ENCODE assay signal across 8 cellular contexts in the genomic region with DNA sequence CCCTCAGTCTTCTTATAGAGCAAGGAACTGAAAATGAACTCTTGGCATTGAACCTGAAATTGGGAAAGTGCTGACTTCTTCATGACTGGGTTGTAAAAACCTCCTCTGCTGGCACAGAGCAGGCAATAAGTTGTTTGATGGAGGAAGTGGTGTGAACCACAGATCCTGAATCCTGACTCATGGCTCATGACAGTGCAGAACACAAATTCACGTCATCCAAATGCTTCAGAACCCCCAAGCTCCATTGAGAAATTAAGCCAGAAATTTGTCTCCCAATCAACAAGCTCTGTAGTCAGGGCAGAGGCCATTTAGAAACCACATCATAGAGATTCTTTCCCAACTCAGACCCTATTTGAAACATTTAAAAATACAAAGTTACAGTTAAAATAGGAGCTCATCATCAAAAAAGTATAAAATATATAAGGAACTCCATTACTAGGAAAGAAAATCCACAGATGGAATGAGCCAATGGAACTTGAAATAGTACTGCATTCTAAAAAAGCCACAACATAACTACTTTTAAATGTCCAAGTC. TPM values are rescaled to one million over a fixed set of nuclear protein-coding genes. Genes with fewer than 3 reads are reported as not detected.
DNase-seq lines count a peak whose midpoint lies in the region; ATAC-seq, FAIRE-seq and TF ChIP-seq lines count a peak whose summit lies in the region.

No MANE protein-coding gene starts in this region.

- H3K56ac ChIP-seq in IMR-90 (ENCODE audit: extremely low read depth, insufficient read depth, low read length): no peak overlapping the region

- no peak overlapping the region for H3K4me3 ChIP-seq in IMR-90 (ENCODE audit: insufficient read depth, low read depth, low read length)
- H3K4me3 ChIP-seq in heart right ventricle: no peak overlapping the region

- H3K9me1 ChIP-seq in IMR-90 (ENCODE audit: insufficient read depth, low read length): peaks cover 5% of the 10 kb centered on the region; the same call in 1 of the 2 replicates

- peak overlapping the region; percentile 7; the same call in 1 of the 2 replicates for H4K91ac ChIP-seq in IMR-90 (ENCODE audit: insufficient read depth, low read depth, low read length)

- no peak overlapping the region for H2BK15ac ChIP-seq in IMR-90 (ENCODE audit: low read depth, low read length)

- TF ChIP-seq RAD21 in IMR-90 (IDR thresholded peaks at IDR 0.05; ENCODE audit: low read length): peak; percentile 4; the same call in 1 of the 2 replicates

- no peak overlapping the region for H3K4me3 Mint-ChIP-seq in activated T-cell treated with anti-CD3 and anti-CD28 coated beads, Interleukin-2, amount 50 U/mL, for 72 hours

- 0 out of 2 replicates have a peak overlapping the region, but pooled peaks have one; percentile 36 for H3K23ac ChIP-seq in IMR-90 (ENCODE audit: low read depth, low read length)

- H3K36me3 Mint-ChIP-seq in activated T-cell treated with anti-CD3 and anti-CD28 coated beads, Interleukin-2, amount 50 U/mL, for 72 hours (ENCODE audit: insufficient read depth in 2 of 2): no peaks in the 10 kb centered on the region

- ATAC-seq in IMR-90 (ENCODE audit: low read depth) (peak; percentile 80), heart right ventricle (peak; percentile 42 to 93 (median 74)), HG03565 (IDR thresholded peaks at IDR 0.05; ENCODE audit: unreplicated experiment) (no peak), HG03175 (IDR thresholded peaks at IDR 0.05; ENCODE audit: unreplicated experiment) (no peak)
- ATAC-seq in activated T-cell treated with anti-CD3 and anti-CD28 coated beads, Interleukin-2, amount 50 U/mL, for 72 hours (replicated peaks in 1 of 2): peak; percentile 96 to 98

- peak overlapping the region; percentile 42; the same call in 1 of the 2 replicates for H3K4me2 ChIP-seq in IMR-90 (ENCODE audit: low read depth, low read length)

- peak overlapping the region; percentile 68 for H2BK120ac ChIP-seq in IMR-90 (ENCODE audit: low read depth, low read length)

- peaks cover 45% of the 10 kb centered on the region for H3K4me1 Mint-ChIP-seq in activated T-cell treated with anti-CD3 and anti-CD28 coated beads, Interleukin-2, amount 50 U/mL, for 72 hours (ENCODE audit: low read depth)

- DNase-seq in GM12891 (ENCODE audit: insufficient read length, low spot score) (no peak), IMR-90 (peak; percentile 100), heart right ventricle (peak in 1 of 2 donors; percentile 16), superior temporal gyrus (ENCODE audit: extremely low spot score) (peak; percentile 31), HT-29 (ENCODE audit: low spot score) (no peak)
- DNase-seq in activated T-cell treated with anti-CD3 and anti-CD28 coated beads, Interleukin-2, amount 50 U/mL, for 72 hours: peak; percentile 51 to 60

- in situ Hi-C loops in IMR-90 (cut with MboI; ENCODE audit: low sequenced_read_pairs): no loop called here

- peak overlapping the region; percentile 76; the same call in 1 of the 2 replicates for H3K4ac ChIP-seq in IMR-90 (ENCODE audit: low read depth, low read length)

- H3K36me3 ChIP-seq in IMR-90 (ENCODE audit: control insufficient read depth, insufficient read depth, low read length) (no peaks in the 10 kb centered on the region), heart right ventricle (no peaks in the 10 kb centered on the region)

- no peak overlapping the region for H2AK9ac ChIP-seq in IMR-90 (replicated peaks; ENCODE audit: low read depth, low read length, poor library complexity)

- 0 out of 2 replicates have a peak overlapping the region, but pooled peaks have one; percentile 10 for H2AK5ac ChIP-seq in IMR-90 (ENCODE audit: low read depth, low read length)

- BruUV-seq in IMR-90 (replicated peaks; lab: Mats Ljungman, UMichigan): no TSS peak

- dilution Hi-C loops in IMR-90 (cut with HindIII; ENCODE audit: low sequenced_read_pairs, unreplicated experiment): no loop called here

- H3K9ac ChIP-seq in IMR-90 (ENCODE audit: low read depth, low read length): no peak overlapping the region; the same call in 1 of the 2 replicates

- no peaks in the 10 kb centered on the region for H3K79me1 ChIP-seq in IMR-90 (ENCODE audit: low read depth in 1 of 2, low read length in 2 of 2)

- H3K27me3 ChIP-seq in IMR-90 (ENCODE audit: control insufficient read depth, insufficient read depth, low read length) (no peaks in the 10 kb centered on the region), heart right ventricle (no peaks in the 10 kb centered on the region)

- H3K18ac ChIP-seq in IMR-90 (ENCODE audit: low read depth, low read length): no peak overlapping the region

- peak; percentile 59 for FAIRE-seq in GM12891 (lab: Jason Lieb, UNC)

- POLR2A ChIA-PET in IMR-90 (lab: Charles Lee; ENCODE audit: unreplicated experiment): interaction anchor here (1.2 kb wide), 1 partner anchor 10 kb away, joined by 6 read pairs; a partner anchor contains a TSS

- no peak overlapping the region for H2AFZ ChIP-seq in IMR-90 (replicated peaks; ENCODE audit: low read length, poor library complexity)

- H2BK20ac ChIP-seq in IMR-90 (ENCODE audit: low read depth, low read length): peak overlapping the region; percentile 54; the same call in 1 of the 2 replicates

- WGBS in IMR-90 (ENCODE audit: extremely low coverage in 2 of 2, insufficient read length in 1 of 2), 2 experiments: no CpG with 5 or more reads among the region's 1 CpG
- WGBS in heart right ventricle, 2 donors: 53 to 56% methylated on average over 1 of the region's 1 CpG

- H3K9me3 Mint-ChIP-seq in activated T-cell treated with anti-CD3 and anti-CD28 coated beads, Interleukin-2, amount 50 U/mL, for 72 hours: no peaks in the 10 kb centered on the region

- no peaks in the 10 kb centered on the region for H3K27me3 Mint-ChIP-seq in activated T-cell treated with anti-CD3 and anti-CD28 coated beads, Interleukin-2, amount 50 U/mL, for 72 hours (ENCODE audit: low read depth)

- CTCF ChIA-PET in IMR-90 (lab: Yijun Ruan, JAX): interaction anchor here (1.3 to 5.0 kb wide), 2 partner anchors 10 to 128 kb away, joined by 3 to 41 read pairs; a partner anchor contains a TSS

- H3K14ac ChIP-seq in IMR-90 (replicated peaks; ENCODE audit: low read depth, low read length): no peak overlapping the region

- H3K9me3 ChIP-seq in IMR-90 (ENCODE audit: control insufficient read depth, insufficient read depth, low read length) (no peaks in the 10 kb centered on the region), heart right ventricle (no peaks in the 10 kb centered on the region)

- H3K27ac ChIP-seq in IMR-90 (ENCODE audit: insufficient read depth, low read length): peak overlapping the region; percentile 83; the same call in 1 of the 2 replicates
- peak overlapping the region in 1 of 10 donors; percentile 70 for H3K27ac ChIP-seq in heart right ventricle

- H3K4me1 ChIP-seq in IMR-90 (ENCODE audit: control insufficient read depth, insufficient read depth, low read length) (peaks cover 9% of the 10 kb centered on the region), heart right ventricle (peaks cover 0 to 19% (median 0%) of the 10 kb centered on the region in 9 donors)

- no peak overlapping the region for H3K27ac Mint-ChIP-seq in activated T-cell treated with anti-CD3 and anti-CD28 coated beads, Interleukin-2, amount 50 U/mL, for 72 hours

- TF ChIP-seq POLR2A in GM12891 (IDR thresholded peaks at IDR 0.05; ENCODE audit: low read depth, low read length): no peak
- TF ChIP-seq POLR2A in IMR-90 (IDR thresholded peaks at IDR 0.05; ENCODE audit: low read depth, low read length): no peak

- H2BK5ac ChIP-seq in IMR-90 (ENCODE audit: low read depth, low read length, poor library complexity, severe bottlenecking): peak overlapping the region; percentile 81

- H4K20me1 ChIP-seq in IMR-90 (ENCODE audit: insufficient read depth, low read length): no peaks in the 10 kb centered on the region

- intact Hi-C loops in IMR-90 (cut with micrococcal nuclease) (loop anchor here (1.0 kb wide), 1 partner anchor 36 kb away; no protein-coding TSS in a partner anchor), heart right ventricle (cut with DNase I) (no loop called here)

- no peak overlapping the region for H4K5ac ChIP-seq in IMR-90 (ENCODE audit: low read depth, low read length)

- TF ChIP-seq CTCF in IMR-90 (conservative IDR thresholded peaks at IDR 0.05; ENCODE audit: low read depth, low read length): no peak
- TF ChIP-seq CTCF in heart right ventricle (IDR thresholded peaks at IDR 0.05): no peak

- H4K8ac ChIP-seq in IMR-90 (ENCODE audit: low read depth in 2 of 2, low read length in 2 of 2): peak overlapping the region in 1 of 2 experiments; percentile 77; a peak in 1 of 4 replicates

TF ChIP-seq in GM12891, 5 proteins besides CTCF, POLR2A, EP300 and RAD21:
- TF ChIP-seq PAX5 (IDR thresholded peaks at IDR 0.05; ENCODE audit: insufficient read depth, low read length, severe bottlenecking): no peak
- peak; percentile 86 for TF ChIP-seq SPI1 (IDR thresholded peaks at IDR 0.05; ENCODE audit: low read depth, low read length)
TF ChIP-seq in GM12891: peak in this region for 1.

TF ChIP-seq in IMR-90, 13 proteins besides CTCF, POLR2A, EP300 and RAD21:
- TF ChIP-seq CHD1 (IDR thresholded peaks at IDR 0.05; ENCODE audit: low read depth, low read length) (no peak), CEBPB (IDR thresholded peaks at IDR 0.05; ENCODE audit: low read depth, low read length) (peak; percentile 85), MAFK (IDR thresholded peaks at IDR 0.05; ENCODE audit: low read depth, low read length) (peak; percentile 90), MAZ (IDR thresholded peaks at IDR 0.05; ENCODE audit: borderline replicate concordance, low read depth, low read length) (peak; percentile 30; the same call in 1 of the 2 replicates), RCOR1 (IDR thresholded peaks at IDR 0.05; ENCODE audit: insufficient replicate concordance, low read length) (no peak), FOS (IDR thresholded peaks at IDR 0.05; ENCODE audit: low read depth, low read length) (peak; percentile 94), NFE2L2 (IDR thresholded peaks at IDR 0.05; ENCODE audit: low read depth, low read length) (peak; percentile 99)

RNA-seq across cellular contexts. Expression of a gene that starts 10.3 kb away (rescaled TPM):
- 49.4 TPM for polyA plus RNA-seq in GM12891 (2012; ENCODE audit: low read depth, missing spikeins)
- 50.5 and 81.9 TPM in 2 replicates for total RNA-seq in IMR-90 (2012; rRNA removed)
- 30.6 and 40.5 TPM in 2 replicates for polyA plus RNA-seq in IMR-90 (2012; rRNA removed)
- polyA plus RNA-seq in IMR-90 (2012; cell fraction: cytosol; rRNA removed): 8.4 and 11.5 TPM in 2 replicates
- 9.1 and 33.6 TPM in 2 replicates for polyA plus RNA-seq in IMR-90 (2012; cell fraction: nucleus; rRNA removed; ENCODE audit: low replicate concordance)
- total RNA-seq in activated T-cell treated with anti-CD3 and anti-CD28 coated beads, Interleukin-2, amount 50 U/mL, for 72 hours: 10 to 100 TPM; 49.2 to 56.4 TPM
- 10 to 100 TPM; 10.6 to 37.4 (median 23.3) TPM for total RNA-seq in heart right ventricle
- 10 to 100 TPM in 1 of 2 donors, 1 to 10 TPM in 1; 7.8 to 11.5 TPM for polyA plus RNA-seq in heart right ventricle
- 4.9 and 7.1 TPM in 2 replicates for total RNA-seq in HT-29 (2014; rRNA removed; shearing (Covaris generic))

Comparison
In these comparisons a context has a peak if more than half of its experiments do, and no peak if none do; other contexts are left out.
1. DNase-seq: peak in IMR-90 (single experiment), activated T-cell treated with anti-CD3 and anti-CD28 coated beads, Interleukin-2, amount 50 U/mL, for 72 hours (2 of 2) and superior temporal gyrus (single experiment); none in GM12891 (single experiment) and HT-29 (single experiment).
2. ATAC-seq: peak in IMR-90 (single experiment), activated T-cell treated with anti-CD3 and anti-CD28 coated beads, Interleukin-2, amount 50 U/mL, for 72 hours (2 of 2) and heart right ventricle (8 of 8); none in HG03565 (single experiment) and HG03175 (single experiment).